ENCODE assay signal across 16 cellular contexts in the genomic region with DNA sequence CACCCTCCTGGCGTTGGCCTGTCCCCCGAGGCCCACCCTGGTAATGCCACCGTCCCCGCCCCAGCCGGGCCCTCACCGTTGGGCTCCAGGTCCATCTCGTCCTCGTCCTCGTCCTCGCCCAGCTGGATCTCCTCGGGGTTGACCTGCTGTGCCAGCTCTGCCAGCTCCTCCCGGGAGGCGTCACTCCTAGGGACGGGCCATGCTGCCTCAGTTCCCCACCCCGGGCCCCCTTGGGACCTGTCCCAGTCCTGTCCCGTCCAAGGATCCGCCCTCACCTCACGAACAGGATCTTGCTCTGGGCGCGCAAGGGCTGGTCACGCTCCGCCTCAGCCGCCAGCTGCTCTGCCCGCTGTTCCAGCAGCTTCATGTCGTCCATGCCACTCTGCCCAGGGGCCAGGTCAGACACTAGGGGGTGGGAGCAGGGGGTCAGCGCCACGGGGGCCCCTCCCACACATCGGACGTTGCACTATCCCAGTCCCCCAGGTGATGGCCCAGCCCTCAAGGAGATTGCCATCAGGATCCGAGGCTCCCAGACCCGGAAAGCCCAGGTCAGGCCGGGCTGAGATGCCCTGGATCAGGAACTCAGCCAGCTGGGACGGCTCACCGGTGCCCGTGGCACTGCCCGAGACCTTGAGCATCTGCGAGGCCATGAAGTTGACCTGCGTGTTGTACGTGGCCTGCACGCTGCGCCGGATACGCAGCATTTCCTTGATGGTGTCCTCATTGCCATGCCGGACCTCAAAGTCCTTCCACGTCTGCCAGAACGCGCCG. TPM values are rescaled to one million over a fixed set of nuclear protein-coding genes. Genes with fewer than 3 reads are reported as not detected.
DNase-seq lines count a peak whose midpoint lies in the region; ATAC-seq, FAIRE-seq and TF ChIP-seq lines count a peak whose summit lies in the region.
"Had no signal": no experiment of that assay in that cellular context is flagged by ENCODE, and none has a peak within 500 bp of the region (broad histone marks: within the 10 kb centered on the region; RNA-seq: fewer than 3 reads in every experiment).

No MANE protein-coding gene starts in this region.

- H3K9me3 ChIP-seq in adrenal gland (replicated peaks in 1 of 3) (no peaks in the 10 kb centered on the region), HepG2 (ENCODE audit: low read length) (no peaks in the 10 kb centered on the region), upper lobe of right lung (no peaks in the 10 kb centered on the region)
- H3K9me3 ChIP-seq: thoracic aorta had no signal

- CTCF ChIA-PET in HepG2 (lab: Yijun Ruan, JAX; ENCODE audit: low intra/inter-chr PET ratio, low total read pairs) = no interaction called here

- H2AFZ ChIP-seq in HepG2 (ENCODE audit: low read length) = no peak overlapping the region
- H2AFZ ChIP-seq: parathyroid adenoma had no signal

- DNase-seq in adrenal gland = no peak
- DNase-seq in HepG2 (ENCODE audit: low spot score) = no peak
- no peak for DNase-seq in upper lobe of right lung
- no peak for DNase-seq in stimulated activated CD4-positive, alpha-beta T cell treated with anti-CD3 and anti-CD28 coated beads, Interleukin-4, amount 100 ng/mL, for 4 hours
- no peak for DNase-seq in D341Med (ENCODE audit: low spot score)
- DNase-seq: activated T-cell treated with anti-CD3 and anti-CD28 coated beads, Interleukin-2, amount 50 U/mL, for 72 hours; erythroblast; H7; NCI-H1417; NCI-H345 had no signal

- POLR2A ChIA-PET in HepG2 (lab: Yijun Ruan, JAX) = no interaction called here

- H3K79me2 ChIP-seq in HepG2 (ENCODE audit: insufficient read depth, low read length) = no peaks in the 10 kb centered on the region

- H3K36me3 ChIP-seq in adrenal gland (replicated peaks in 1 of 2) (peaks cover 0 to 54% of the 10 kb centered on the region in 2 donors), HepG2 (replicated peaks in 1 of 2; ENCODE audit: control insufficient read depth in 1 of 2, insufficient read depth in 2 of 2, low read length in 2 of 2) (peaks cover 24 to 55% of the 10 kb centered on the region in 2 experiments), upper lobe of right lung (peaks cover 63% of the 10 kb centered on the region)

- H3K27ac ChIP-seq in adrenal gland (peak overlapping the region in 3 of 5 donors; percentile 83 to 89 (median 84)), HepG2 (ENCODE audit: extremely low read length, insufficient read depth, low read length) (no peak overlapping the region), upper lobe of right lung (peak overlapping the region; percentile 83)
- H3K27ac ChIP-seq: parathyroid adenoma, thoracic aorta had no signal

- TSS peak; percentile 59 for BruUV-seq in HepG2 (replicated peaks; lab: Mats Ljungman, UMichigan)

- H3K4me2 ChIP-seq in HepG2 (ENCODE audit: low read depth, low read length) = no peak overlapping the region

- no peak for TF ChIP-seq CTCF in adrenal gland (IDR thresholded peaks at IDR 0.05)
- no peak for TF ChIP-seq CTCF in HepG2 (CRISPR knock-in tag; IDR thresholded peaks at IDR 0.05)
- no peak for TF ChIP-seq CTCF in upper lobe of right lung (IDR thresholded peaks at IDR 0.05)

- H4K20me1 ChIP-seq in HepG2 (ENCODE audit: insufficient read depth, low read length) = no peaks in the 10 kb centered on the region

- in situ Hi-C loops in HepG2 (cut with HindIII; ENCODE audit: extremely low pct_ligation_motif_present, low pct_unique_long_range_greater_than_20kb) = no loop called here

- no peak overlapping the region for H3K9ac ChIP-seq in HepG2 (ENCODE audit: insufficient read depth, low read depth, low read length)
- H3K9ac ChIP-seq: parathyroid adenoma had no signal

- WGBS in adrenal gland, 4 donors = 82 to 96% (median 88%) methylated on average over 26 to 48 of the region's 48 CpGs
- 97% methylated on average over 33 of the region's 48 CpGs for WGBS in HepG2 (ENCODE audit: low lambda C conversion rate)

- H3K27me3 ChIP-seq in adrenal gland = no peaks in the 10 kb centered on the region
- no peaks in the 10 kb centered on the region; a peak in 1 of 5 replicates for H3K27me3 ChIP-seq in HepG2 (ENCODE audit: control insufficient read depth in 1 of 2, insufficient read depth in 2 of 2, low read length in 2 of 2)
- H3K27me3 ChIP-seq in upper lobe of right lung = no peaks in the 10 kb centered on the region

- H3K4me1 ChIP-seq in adrenal gland (replicated peaks in 1 of 2) (peaks cover 9 to 18% of the 10 kb centered on the region in 2 donors), HepG2 (ENCODE audit: insufficient read depth, low read length) (no peaks in the 10 kb centered on the region; the same call in 1 of the 2 replicates), upper lobe of right lung (peaks cover 8% of the 10 kb centered on the region)

- intact Hi-C loops in adrenal gland (cut with DNase I) = no loop called here
- intact Hi-C loops in HepG2 (cut with micrococcal nuclease; ENCODE audit: unreplicated experiment) = no loop called here
- intact Hi-C loops in upper lobe of right lung (cut with DNase I) = no loop called here

- ATAC-seq in HepG2 (peak; percentile 2; the same call in 2 of the 3 replicates), upper lobe of right lung (no peak)
- ATAC-seq: activated T-cell treated with anti-CD3 and anti-CD28 coated beads, Interleukin-2, amount 50 U/mL, for 72 hours had no signal

- TF ChIP-seq POLR2A in adrenal gland (IDR thresholded peaks at IDR 0.05) (no peak), HepG2 (IDR thresholded peaks at IDR 0.05; ENCODE audit: insufficient read depth in 1 of 2, low read depth in 2 of 2, low read length in 2 of 2) (no peak; a peak in 1 of 4 replicates)

- TF ChIP-seq RAD21 in HepG2 (CRISPR knock-in tag; IDR thresholded peaks at IDR 0.05) = no peak

- H3K4me3 ChIP-seq in adrenal gland = no peak overlapping the region
- no peak overlapping the region for H3K4me3 ChIP-seq in HepG2 (replicated peaks in 1 of 3; ENCODE audit: insufficient read depth in 1 of 3, low read depth in 2 of 3, low read length in 3 of 3)
- H3K4me3 ChIP-seq in upper lobe of right lung = no peak overlapping the region
- H3K4me3 ChIP-seq: thoracic aorta had no signal

- TF ChIP-seq EP300 in HepG2 (IDR thresholded peaks at IDR 0.05; ENCODE audit: low read depth in 2 of 2, low read length in 2 of 2) = no peak
- no peak for TF ChIP-seq EP300 in HepG2 (CRISPR knock-in tag; IDR thresholded peaks at IDR 0.05; ENCODE audit: borderline replicate concordance)

- no peak for FAIRE-seq in HepG2 (lab: Jason Lieb, UNC)
- FAIRE-seq: colon, TTC549 had no signal

RNA-seq across cellular contexts. Expression of a gene that starts 9.5 kb away (rescaled TPM):
- 10 to 100 TPM; 19.3 to 51.5 (median 44.3) TPM for total RNA-seq in adrenal gland
- polyA plus RNA-seq in adrenal gland = 100 to 1,000 TPM in 1 of 3 donors, 10 to 100 TPM in 1, 1 to 10 TPM in 1; 7.1 to 121 (median 81.2) TPM
- 6.2 and 8.6 TPM in 2 replicates for total RNA-seq in HepG2 (2016; rRNA removed; fragmentation: Illumina TruSeq; extraction: Trizol)
- 1.9 and 2.7 TPM in 2 replicates for total RNA-seq in HepG2 (2016; cell fraction: cytosol; rRNA removed; fragmentation: Illumina TruSeq; extraction: Trizol; ENCODE audit: low read depth)
- total RNA-seq in HepG2 (2016; cell fraction: insoluble cytoplasmic fraction; rRNA removed; fragmentation: Illumina TruSeq; extraction: Trizol) = 6.6 and 7.3 TPM in 2 replicates
- total RNA-seq in HepG2 (2016; cell fraction: membrane; rRNA removed; fragmentation: Illumina TruSeq; extraction: Trizol) = 3.2 and 4.4 TPM in 2 replicates
- total RNA-seq in HepG2 (2016; cell fraction: nucleus; rRNA removed; fragmentation: Illumina TruSeq; extraction: Trizol) = 11.7 and 15.3 TPM in 2 replicates
- polyA plus RNA-seq in HepG2 (2011; rRNA removed) = 23.9 and 28.4 TPM in 2 replicates
- 14.1 and 24.2 TPM in 2 replicates for polyA plus RNA-seq in HepG2 (2011; cell fraction: cytosol; rRNA removed)
- 95.9 and 136 TPM in 2 replicates for polyA plus RNA-seq in HepG2 (2011; cell fraction: nucleus; rRNA removed)
- polyA plus RNA-seq in HepG2 (2012) = 19.0 and 22.6 TPM in 2 replicates
- 3.4 and 3.5 TPM in 2 replicates for polyA plus RNA-seq in HepG2 (2016; cell fraction: cytosol; fragmentation: Illumina TruSeq; extraction: Trizol; ENCODE audit: low read depth)
- 11.7 and 15.6 TPM in 2 replicates for polyA plus RNA-seq in HepG2 (2016; cell fraction: insoluble cytoplasmic fraction; fragmentation: Illumina TruSeq; extraction: Trizol; ENCODE audit: low read depth)
- 4.0 and 5.4 TPM in 2 replicates for polyA plus RNA-seq in HepG2 (2016; cell fraction: membrane; fragmentation: Illumina TruSeq; extraction: Trizol; ENCODE audit: low read depth)
- polyA plus RNA-seq in HepG2 (2016; cell fraction: nucleus; fragmentation: Illumina TruSeq; extraction: Trizol; ENCODE audit: insufficient read depth, low read depth) = 38.3 and 40.6 TPM in 2 replicates
- polyA minus RNA-seq in HepG2 (2011; rRNA and poly(A)+ RNA removed; ENCODE audit: low replicate concordance) = 70.9 and 81.0 TPM in 2 replicates
- 29.0 and 31.0 TPM in 2 replicates for polyA minus RNA-seq in HepG2 (2011; cell fraction: cytosol; rRNA and poly(A)+ RNA removed)
- polyA minus RNA-seq in HepG2 (2011; cell fraction: nucleus; rRNA and poly(A)+ RNA removed) = 19.8 and 20.6 TPM in 2 replicates
- total RNA-seq in upper lobe of right lung = 42.3 TPM

RNA-seq across cellular contexts. Expression of a gene that starts 9.7 kb away (rescaled TPM):
- 100 to 1,000 TPM in 4 of 8 donors, 10 to 100 TPM in 3, 1 to 10 TPM in 1; 3.7 to 155 (median 65.4) TPM for total RNA-seq in adrenal gland
- polyA plus RNA-seq in adrenal gland = 100 to 1,000 TPM in 2 of 3 donors, 10 to 100 TPM in 1; 80.0 to 655 (median 537) TPM
- total RNA-seq in HepG2 (2016; rRNA removed; fragmentation: Illumina TruSeq; extraction: Trizol) = 59.9 and 66.5 TPM in 2 replicates
- 15.6 and 17.1 TPM in 2 replicates for total RNA-seq in HepG2 (2016; cell fraction: cytosol; rRNA removed; fragmentation: Illumina TruSeq; extraction: Trizol; ENCODE audit: low read depth)
- 64.7 and 78.4 TPM in 2 replicates for total RNA-seq in HepG2 (2016; cell fraction: insoluble cytoplasmic fraction; rRNA removed; fragmentation: Illumina TruSeq; extraction: Trizol)
- total RNA-seq in HepG2 (2016; cell fraction: membrane; rRNA removed; fragmentation: Illumina TruSeq; extraction: Trizol) = 22.2 and 23.9 TPM in 2 replicates
- total RNA-seq in HepG2 (2016; cell fraction: nucleus; rRNA removed; fragmentation: Illumina TruSeq; extraction: Trizol) = 34.1 and 46.5 TPM in 2 replicates
- 20.0 and 22.3 TPM in 2 replicates for polyA plus RNA-seq in HepG2 (2011; rRNA removed)
- 13.6 and 14.9 TPM in 2 replicates for polyA plus RNA-seq in HepG2 (2011; cell fraction: cytosol; rRNA removed)
- polyA plus RNA-seq in HepG2 (2011; cell fraction: nucleus; rRNA removed) = 14.3 and 19.0 TPM in 2 replicates
- polyA plus RNA-seq in HepG2 (2012) = 25.5 and 50.4 TPM in 2 replicates
- 17.9 and 18.0 TPM in 2 replicates for polyA plus RNA-seq in HepG2 (2016; cell fraction: cytosol; fragmentation: Illumina TruSeq; extraction: Trizol; ENCODE audit: low read depth)
- polyA plus RNA-seq in HepG2 (2016; cell fraction: insoluble cytoplasmic fraction; fragmentation: Illumina TruSeq; extraction: Trizol; ENCODE audit: low read depth) = 36.9 and 42.2 TPM in 2 replicates
- 18.3 and 20.0 TPM in 2 replicates for polyA plus RNA-seq in HepG2 (2016; cell fraction: membrane; fragmentation: Illumina TruSeq; extraction: Trizol; ENCODE audit: low read depth)
- 64.3 and 70.9 TPM in 2 replicates for polyA plus RNA-seq in HepG2 (2016; cell fraction: nucleus; fragmentation: Illumina TruSeq; extraction: Trizol; ENCODE audit: insufficient read depth, low read depth)
- polyA minus RNA-seq in HepG2 (2011; rRNA and poly(A)+ RNA removed; ENCODE audit: low replicate concordance) = 1.4 and 7.8 TPM in 2 replicates
- 6.4 and 10.4 TPM in 2 replicates for polyA minus RNA-seq in HepG2 (2011; cell fraction: cytosol; rRNA and poly(A)+ RNA removed)
- polyA minus RNA-seq in HepG2 (2011; cell fraction: nucleus; rRNA and poly(A)+ RNA removed) = 7.2 and 8.7 TPM in 2 replicates
- total RNA-seq in upper lobe of right lung = 93.2 TPM

RNA-seq across cellular contexts. Expression of a gene that starts 13.7 kb away (rescaled TPM):
- total RNA-seq in adrenal gland (1 to 10 TPM in 4 of 8 donors, under 1 TPM in 1, not detected in 3; 0.92 to 3.2 (median 1.7) TPM), HepG2 (2016; rRNA removed; fragmentation: Illumina TruSeq; extraction: Trizol) (0.80 TPM in 1 of 2 replicates, not detected in the other), upper lobe of right lung (3.5 TPM)
- polyA plus RNA-seq in adrenal gland (1 to 10 TPM in 2 of 3 donors, not detected in 1; 5.1 to 7.4 TPM), HepG2 (2011; rRNA removed) (0.62 and 0.82 TPM in 2 replicates)
- total RNA-seq in HepG2 (2016; cell fraction: cytosol; rRNA removed; fragmentation: Illumina TruSeq; extraction: Trizol; ENCODE audit: low read depth) = not detected in 2 replicates
- 0.35 TPM in 1 of 2 replicates, not detected in the other for total RNA-seq in HepG2 (2016; cell fraction: insoluble cytoplasmic fraction; rRNA removed; fragmentation: Illumina TruSeq; extraction: Trizol)
- not detected in 2 replicates for total RNA-seq in HepG2 (2016; cell fraction: membrane; rRNA removed; fragmentation: Illumina TruSeq; extraction: Trizol)
- not detected in 2 replicates for total RNA-seq in HepG2 (2016; cell fraction: nucleus; rRNA removed; fragmentation: Illumina TruSeq; extraction: Trizol)
- 0.15 and 0.28 TPM in 2 replicates for polyA plus RNA-seq in HepG2 (2011; cell fraction: cytosol; rRNA removed)
- 3.9 and 7.6 TPM in 2 replicates for polyA plus RNA-seq in HepG2 (2011; cell fraction: nucleus; rRNA removed)
- polyA plus RNA-seq in HepG2 (2012) = 1.8 TPM in 1 of 2 replicates, not detected in the other
- polyA plus RNA-seq in HepG2 (2016; cell fraction: cytosol; fragmentation: Illumina TruSeq; extraction: Trizol; ENCODE audit: low read depth) = not detected in 2 replicates
- not detected in 2 replicates for polyA plus RNA-seq in HepG2 (2016; cell fraction: insoluble cytoplasmic fraction; fragmentation: Illumina TruSeq; extraction: Trizol; ENCODE audit: low read depth)
- polyA plus RNA-seq in HepG2 (2016; cell fraction: membrane; fragmentation: Illumina TruSeq; extraction: Trizol; ENCODE audit: low read depth) = not detected in 2 replicates
- 1.4 and 1.7 TPM in 2 replicates for polyA plus RNA-seq in HepG2 (2016; cell fraction: nucleus; fragmentation: Illumina TruSeq; extraction: Trizol; ENCODE audit: insufficient read depth, low read depth)
- 0.20 TPM in 1 of 2 replicates, not detected in the other for polyA minus RNA-seq in HepG2 (2011; rRNA and poly(A)+ RNA removed; ENCODE audit: low replicate concordance)
- polyA minus RNA-seq in HepG2 (2011; cell fraction: cytosol; rRNA and poly(A)+ RNA removed) = not detected in 2 replicates
- polyA minus RNA-seq in HepG2 (2011; cell fraction: nucleus; rRNA and poly(A)+ RNA removed) = not detected in 2 replicates
- total RNA-seq: H7, SK-MEL-5, thoracic aorta had no signal
- polyA plus RNA-seq: IgD-negative memory B cell had no signal

RNA-seq across cellular contexts. Expression of a gene that starts 17.1 kb away (rescaled TPM):
- 10 to 100 TPM; 21.3 to 90.8 (median 40.3) TPM for total RNA-seq in adrenal gland
- 100 to 1,000 TPM in 1 of 3 donors, 10 to 100 TPM in 2; 15.5 to 121 (median 53.7) TPM for polyA plus RNA-seq in adrenal gland
- 17.8 and 22.8 TPM in 2 replicates for total RNA-seq in HepG2 (2016; rRNA removed; fragmentation: Illumina TruSeq; extraction: Trizol)
- 12.7 and 13.5 TPM in 2 replicates for total RNA-seq in HepG2 (2016; cell fraction: cytosol; rRNA removed; fragmentation: Illumina TruSeq; extraction: Trizol; ENCODE audit: low read depth)
- 15.9 and 23.8 TPM in 2 replicates for total RNA-seq in HepG2 (2016; cell fraction: insoluble cytoplasmic fraction; rRNA removed; fragmentation: Illumina TruSeq; extraction: Trizol)
- total RNA-seq in HepG2 (2016; cell fraction: membrane; rRNA removed; fragmentation: Illumina TruSeq; extraction: Trizol) = 11.9 and 13.6 TPM in 2 replicates
- 18.1 and 19.5 TPM in 2 replicates for total RNA-seq in HepG2 (2016; cell fraction: nucleus; rRNA removed; fragmentation: Illumina TruSeq; extraction: Trizol)
- 40.1 and 48.7 TPM in 2 replicates for polyA plus RNA-seq in HepG2 (2011; rRNA removed)
- 28.8 and 41.8 TPM in 2 replicates for polyA plus RNA-seq in HepG2 (2011; cell fraction: cytosol; rRNA removed)
- 344 and 378 TPM in 2 replicates for polyA plus RNA-seq in HepG2 (2011; cell fraction: nucleus; rRNA removed)
- polyA plus RNA-seq in HepG2 (2012) = 61.3 and 71.5 TPM in 2 replicates
- polyA plus RNA-seq in HepG2 (2016; cell fraction: cytosol; fragmentation: Illumina TruSeq; extraction: Trizol; ENCODE audit: low read depth) = 9.5 and 12.3 TPM in 2 replicates
- 22.4 and 26.4 TPM in 2 replicates for polyA plus RNA-seq in HepG2 (2016; cell fraction: insoluble cytoplasmic fraction; fragmentation: Illumina TruSeq; extraction: Trizol; ENCODE audit: low read depth)
- 9.5 and 10.0 TPM in 2 replicates for polyA plus RNA-seq in HepG2 (2016; cell fraction: membrane; fragmentation: Illumina TruSeq; extraction: Trizol; ENCODE audit: low read depth)
- 69.3 and 73.8 TPM in 2 replicates for polyA plus RNA-seq in HepG2 (2016; cell fraction: nucleus; fragmentation: Illumina TruSeq; extraction: Trizol; ENCODE audit: insufficient read depth, low read depth)
- polyA minus RNA-seq in HepG2 (2011; rRNA and poly(A)+ RNA removed; ENCODE audit: low replicate concordance) = 121 and 178 TPM in 2 replicates
- 22.7 and 26.7 TPM in 2 replicates for polyA minus RNA-seq in HepG2 (2011; cell fraction: cytosol; rRNA and poly(A)+ RNA removed)
- 70.0 and 76.8 TPM in 2 replicates for polyA minus RNA-seq in HepG2 (2011; cell fraction: nucleus; rRNA and poly(A)+ RNA removed)
- total RNA-seq in upper lobe of right lung = 162 TPM

RNA-seq across cellular contexts. Expression of a gene that starts 24.2 kb away (rescaled TPM):
- total RNA-seq in adrenal gland (10 to 100 TPM in 1 of 8 donors, 1 to 10 TPM in 7; 3.4 to 10.0 (median 6.0) TPM), HepG2 (2016; rRNA removed; fragmentation: Illumina TruSeq; extraction: Trizol) (9.1 and 11.8 TPM in 2 replicates), upper lobe of right lung (29.1 TPM)
- polyA plus RNA-seq in adrenal gland (10 to 100 TPM in 1 of 3 donors, 1 to 10 TPM in 2; 1.7 to 18.9 (median 7.0) TPM), HepG2 (2011; rRNA removed) (10.8 and 16.8 TPM in 2 replicates)
- 2.1 and 2.5 TPM in 2 replicates for total RNA-seq in HepG2 (2016; cell fraction: cytosol; rRNA removed; fragmentation: Illumina TruSeq; extraction: Trizol; ENCODE audit: low read depth)
- total RNA-seq in HepG2 (2016; cell fraction: insoluble cytoplasmic fraction; rRNA removed; fragmentation: Illumina TruSeq; extraction: Trizol) = 6.3 and 11.9 TPM in 2 replicates
- 6.0 and 6.1 TPM in 2 replicates for total RNA-seq in HepG2 (2016; cell fraction: membrane; rRNA removed; fragmentation: Illumina TruSeq; extraction: Trizol)
- 12.6 and 13.4 TPM in 2 replicates for total RNA-seq in HepG2 (2016; cell fraction: nucleus; rRNA removed; fragmentation: Illumina TruSeq; extraction: Trizol)
- 5.6 and 8.1 TPM in 2 replicates for polyA plus RNA-seq in HepG2 (2011; cell fraction: cytosol; rRNA removed)
- polyA plus RNA-seq in HepG2 (2011; cell fraction: nucleus; rRNA removed) = 94.1 and 111 TPM in 2 replicates
- polyA plus RNA-seq in HepG2 (2012) = 24.4 and 27.0 TPM in 2 replicates
- 2.3 and 2.5 TPM in 2 replicates for polyA plus RNA-seq in HepG2 (2016; cell fraction: cytosol; fragmentation: Illumina TruSeq; extraction: Trizol; ENCODE audit: low read depth)
- 17.0 and 22.2 TPM in 2 replicates for polyA plus RNA-seq in HepG2 (2016; cell fraction: insoluble cytoplasmic fraction; fragmentation: Illumina TruSeq; extraction: Trizol; ENCODE audit: low read depth)
- 4.4 and 5.3 TPM in 2 replicates for polyA plus RNA-seq in HepG2 (2016; cell fraction: membrane; fragmentation: Illumina TruSeq; extraction: Trizol; ENCODE audit: low read depth)
- 67.8 and 74.7 TPM in 2 replicates for polyA plus RNA-seq in HepG2 (2016; cell fraction: nucleus; fragmentation: Illumina TruSeq; extraction: Trizol; ENCODE audit: insufficient read depth, low read depth)
- 1.6 and 20.5 TPM in 2 replicates for polyA minus RNA-seq in HepG2 (2011; rRNA and poly(A)+ RNA removed; ENCODE audit: low replicate concordance)
- polyA minus RNA-seq in HepG2 (2011; cell fraction: cytosol; rRNA and poly(A)+ RNA removed) = 9.5 and 9.8 TPM in 2 replicates
- 12.9 and 13.7 TPM in 2 replicates for polyA minus RNA-seq in HepG2 (2011; cell fraction: nucleus; rRNA and poly(A)+ RNA removed)
